ENCODE assay signal across 8 cellular contexts in the genomic region with DNA sequence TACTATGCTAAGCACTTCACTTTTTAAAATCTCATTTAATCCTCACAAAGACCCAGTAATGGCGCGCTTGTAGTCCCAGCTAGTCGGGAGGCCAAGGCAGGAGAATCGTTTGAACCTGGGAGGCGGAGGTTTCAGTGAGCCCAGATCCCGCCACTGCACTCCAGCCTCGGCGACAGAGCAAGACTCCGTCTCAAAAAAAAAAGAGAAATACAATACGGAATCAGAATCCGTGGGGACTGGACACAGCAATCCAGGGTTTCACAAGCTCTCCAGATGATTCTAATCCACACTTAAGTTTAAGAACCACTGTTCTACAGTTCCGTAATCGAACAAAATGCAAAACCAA. TPM values are rescaled to one million over a fixed set of nuclear protein-coding genes. Genes with fewer than 3 reads are reported as not detected.
A peak's percentile ranks its signal among the peaks of the same experiment; 100 is the strongest.
DNase-seq lines count a peak whose midpoint lies in the region; ATAC-seq, FAIRE-seq and TF ChIP-seq lines count a peak whose summit lies in the region.

No MANE protein-coding gene starts in this region.

- H3K4me3 Mint-ChIP-seq in T-helper 1 cell treated with Interleukin-12 subunit alpha and Interleukin-12 subunit beta and Interleukin-4 antibody, amounts not matched to agents 30 μg/mL and 1 μg/mL, for 36 hours, result peak overlapping the region; percentile 92
- H3K4me3 Mint-ChIP-seq in activated naive CD8-positive, alpha-beta T cell treated with anti-CD3 and anti-CD28 coated beads, Interleukin-2, amount 10 ng/mL, durations not matched to agents 7 days and 5 days, result peak overlapping the region; percentile 93

- H3K4me3 ChIP-seq in kidney (ENCODE audit: low read length in 2 of 2) (peak overlapping the region; percentile 95 to 98), suprapubic skin (peak overlapping the region; percentile 67)

- no peaks in the 10 kb centered on the region for H3K27me3 Mint-ChIP-seq in T-helper 1 cell treated with Interleukin-12 subunit alpha and Interleukin-12 subunit beta and Interleukin-4 antibody, amounts not matched to agents 30 μg/mL and 1 μg/mL, for 36 hours (ENCODE audit: low read depth)
- peaks cover 8% of the 10 kb centered on the region for H3K27me3 Mint-ChIP-seq in activated naive CD8-positive, alpha-beta T cell treated with anti-CD3 and anti-CD28 coated beads, Interleukin-2, amount 10 ng/mL, durations not matched to agents 7 days and 5 days

- TF ChIP-seq POLR2A in suprapubic skin (IDR thresholded peaks at IDR 0.05), result no peak

- H3K9me3 ChIP-seq in kidney (ENCODE audit: control insufficient read depth in 1 of 2, low read length in 2 of 2) (no peaks in the 10 kb centered on the region), suprapubic skin (no peaks in the 10 kb centered on the region)

- ATAC-seq in activated naive CD8-positive, alpha-beta T cell treated with anti-CD3 and anti-CD28 coated beads, Interleukin-2, amount 10 ng/mL, durations not matched to agents 7 days and 5 days (ENCODE audit: low read depth), result no peak

- POLR2A ChIA-PET in activated naive CD8-positive, alpha-beta T cell treated with anti-CD3 and anti-CD28 coated beads, Interleukin-2, amount 10 ng/mL, durations not matched to agents 7 days and 5 days (lab: Charles Lee), result interaction anchor here (0.5 to 2.0 kb wide), 11 partner anchors 9 to 730 kb away, joined by 3 to 30 read pairs (median 5); partner anchors contain the start of gene ITPR1

- H3K36me3 ChIP-seq in kidney (ENCODE audit: control insufficient read depth in 1 of 2, insufficient read depth in 2 of 2, low read length in 2 of 2) (no peaks in the 10 kb centered on the region), suprapubic skin (no peaks in the 10 kb centered on the region)

- H3K27ac ChIP-seq in kidney (ENCODE audit: low read depth in 2 of 2, low read length in 2 of 2) (peak overlapping the region; percentile 79 to 85), suprapubic skin (peak overlapping the region; percentile 86)

- FAIRE-seq in kidney (lab: Jason Lieb, UNC), result no peak

- H3K4me1 ChIP-seq in kidney (ENCODE audit: control insufficient read depth in 1 of 2, insufficient read depth in 1 of 2, low read depth in 1 of 2, low read length in 2 of 2), result peaks cover 0 to 3% of the 10 kb centered on the region in 2 donors
- peaks cover 12% of the 10 kb centered on the region for H3K4me1 ChIP-seq in suprapubic skin

- H3K27ac Mint-ChIP-seq in T-helper 1 cell treated with Interleukin-12 subunit alpha and Interleukin-12 subunit beta and Interleukin-4 antibody, amounts not matched to agents 30 μg/mL and 1 μg/mL, for 36 hours, result peak overlapping the region; percentile 80
- peak overlapping the region; percentile 92 for H3K27ac Mint-ChIP-seq in activated naive CD8-positive, alpha-beta T cell treated with anti-CD3 and anti-CD28 coated beads, Interleukin-2, amount 10 ng/mL, durations not matched to agents 7 days and 5 days

- peak overlapping the region; percentile 90 to 95 for H3K9ac ChIP-seq in kidney (ENCODE audit: low read length in 2 of 2)

- WGBS in suprapubic skin, result 75% methylated on average over 13 of the region's 13 CpGs

- no peak for TF ChIP-seq EP300 in suprapubic skin (IDR thresholded peaks at IDR 0.05)

- DNase-seq in T-helper 1 cell (no peak), kidney (no peak), suprapubic skin (ENCODE audit: low spot score in 2 of 2) (no peak), GM20000 (ENCODE audit: low spot score) (no peak), cerebellum (ENCODE audit: low spot score) (no peak)
- DNase-seq in activated naive CD8-positive, alpha-beta T cell treated with anti-CD3 and anti-CD28 coated beads, Interleukin-2, amount 10 ng/mL, durations not matched to agents 7 days and 5 days, result no peak
- DNase-seq in NK-92 treated with Interleukin-12 subunit alpha and Interleukin-12 subunit beta, amount 100 ng/mL, for 24 hours (lab: John Stamatoyannopoulos, UW), result no peak

- intact Hi-C loops in kidney (cut with DNase I), result no loop called here

- no peaks in the 10 kb centered on the region for H3K36me3 Mint-ChIP-seq in T-helper 1 cell treated with Interleukin-12 subunit alpha and Interleukin-12 subunit beta and Interleukin-4 antibody, amounts not matched to agents 30 μg/mL and 1 μg/mL, for 36 hours (ENCODE audit: low read depth)
- H3K36me3 Mint-ChIP-seq in activated naive CD8-positive, alpha-beta T cell treated with anti-CD3 and anti-CD28 coated beads, Interleukin-2, amount 10 ng/mL, durations not matched to agents 7 days and 5 days, result no peaks in the 10 kb centered on the region

- TF ChIP-seq CTCF in kidney (IDR thresholded peaks at IDR 0.05; ENCODE audit: borderline replicate concordance, extremely low read depth, insufficient read depth), result no peak
- no peak for TF ChIP-seq CTCF in suprapubic skin (IDR thresholded peaks at IDR 0.05)
- no peak for TF ChIP-seq CTCF in GM20000 (IDR thresholded peaks at IDR 0.05; ENCODE audit: extremely low read depth, missing control alignments)

- H3K4me1 Mint-ChIP-seq in T-helper 1 cell treated with Interleukin-12 subunit alpha and Interleukin-12 subunit beta and Interleukin-4 antibody, amounts not matched to agents 30 μg/mL and 1 μg/mL, for 36 hours (ENCODE audit: low read depth), result peaks cover 20% of the 10 kb centered on the region
- peaks cover 12% of the 10 kb centered on the region for H3K4me1 Mint-ChIP-seq in activated naive CD8-positive, alpha-beta T cell treated with anti-CD3 and anti-CD28 coated beads, Interleukin-2, amount 10 ng/mL, durations not matched to agents 7 days and 5 days

- H3K9me3 Mint-ChIP-seq in T-helper 1 cell treated with Interleukin-12 subunit alpha and Interleukin-12 subunit beta and Interleukin-4 antibody, amounts not matched to agents 30 μg/mL and 1 μg/mL, for 36 hours, result no peaks in the 10 kb centered on the region
- H3K9me3 Mint-ChIP-seq in activated naive CD8-positive, alpha-beta T cell treated with anti-CD3 and anti-CD28 coated beads, Interleukin-2, amount 10 ng/mL, durations not matched to agents 7 days and 5 days, result no peaks in the 10 kb centered on the region

- no peaks in the 10 kb centered on the region for H3K27me3 ChIP-seq in suprapubic skin

RNA-seq across cellular contexts. Expression of gene SUMF1, which starts 0.4 kb away (rescaled TPM):
- total RNA-seq in activated naive CD8-positive, alpha-beta T cell treated with anti-CD3 and anti-CD28 coated beads, Interleukin-2, amount 10 ng/mL, durations not matched to agents 7 days and 5 days, result 10 to 100 TPM in 1 of 2 experiments, 1 to 10 TPM in 1; 9.1 to 13.7 TPM
- total RNA-seq in kidney (50.1 TPM), suprapubic skin (10 to 100 TPM; 38.9 to 47.3 (median 42.3) TPM), cerebellum (28.5 TPM)
- polyA plus RNA-seq in kidney (ENCODE audit: insufficient read depth, low read depth, low replicate concordance), result 50.6 TPM

RNA-seq across cellular contexts. Expression of gene ITPR1, which starts 25.7 kb away (rescaled TPM):
- total RNA-seq in activated naive CD8-positive, alpha-beta T cell treated with anti-CD3 and anti-CD28 coated beads, Interleukin-2, amount 10 ng/mL, durations not matched to agents 7 days and 5 days, result 10 to 100 TPM; 74.3 to 76.2 TPM
- total RNA-seq in kidney (81.2 TPM), suprapubic skin (10 to 100 TPM; 14.7 to 45.1 (median 21.0) TPM), cerebellum (632 TPM)
- 30.2 TPM for polyA plus RNA-seq in kidney (ENCODE audit: insufficient read depth, low read depth, low replicate concordance)
